8 cellular contexts compared by ENCODE assay signal in genomic region chr13:40770934-40771618, GRCh38. TPM values are rescaled to one million over a fixed set of nuclear protein-coding genes. Genes with fewer than 3 reads are reported as not detected.
DNase-seq lines count a peak whose midpoint lies in the region; ATAC-seq and TF ChIP-seq lines count a peak whose summit lies in the region.

Gene MRPS31, minus strand, starts transcription at chr13:40771190. Its CDS starts 54 bp downstream, at chr13:40771136.

- DNase-seq in ACHN (peak; percentile 94), NCI-H2227 (lab: John Stamatoyannopoulos, UW; ENCODE audit: unreplicated experiment) (peak; percentile 91), WERI-Rb-1 (peak; percentile 90), mammary epithelial cell (peak; percentile 90), iPS-NIHi11 (ENCODE audit: low spot score) (peak; percentile 95), smooth muscle cell (lab: John Stamatoyannopoulos, UW; ENCODE audit: unreplicated experiment) (peak; percentile 81)

- no peaks in the 10 kb centered on the region for H4K20me1 ChIP-seq in mammary epithelial cell (ENCODE audit: insufficient read depth, low read length)
- no peaks in the 10 kb centered on the region for H4K20me1 ChIP-seq in smooth muscle cell (ENCODE audit: low read depth)

- H3K36me3 ChIP-seq in WERI-Rb-1 (no peaks in the 10 kb centered on the region), mammary epithelial cell (ENCODE audit: insufficient read depth, low read length) (no peaks in the 10 kb centered on the region), smooth muscle cell (ENCODE audit: low read depth) (no peaks in the 10 kb centered on the region)

- in situ Hi-C loops in ACHN (cut with HindIII; ENCODE audit: low pct_ligation_motif_present, low pct_unique_long_range_greater_than_20kb, low sequenced_read_pairs): no loop called here
- in situ Hi-C loops in mammary epithelial cell (cut with MboI; ENCODE audit: low sequenced_read_pairs in 2 of 2): no loop called here

- H3K27ac ChIP-seq in WERI-Rb-1 (peak within 1 kb of the TSS; percentile 82), mammary epithelial cell (ENCODE audit: insufficient read depth, low read depth, low read length) (peak within 1 kb of the TSS; percentile 73), smooth muscle cell (ENCODE audit: low read depth) (peak within 1 kb of the TSS; percentile 81)

- dilution Hi-C loops in mammary epithelial cell (cut with HindIII; ENCODE audit: low sequenced_read_pairs): no loop called here

- H3K9me3 ChIP-seq in WERI-Rb-1 (ENCODE audit: severe bottlenecking): no peaks in the 10 kb centered on the region
- H3K9me3 ChIP-seq in mammary epithelial cell (replicated peaks; ENCODE audit: insufficient read depth, low read length): no peaks in the 10 kb centered on the region
- no peaks in the 10 kb centered on the region for H3K9me3 ChIP-seq in smooth muscle cell (replicated peaks; ENCODE audit: low read depth)

- H3K4me1 ChIP-seq in mammary epithelial cell (ENCODE audit: insufficient read depth, low read length) (peaks cover 7% of the 10 kb centered on the region), smooth muscle cell (ENCODE audit: low read depth) (peaks cover 9% of the 10 kb centered on the region)

- ATAC-seq in GM18873 (IDR thresholded peaks at IDR 0.05; ENCODE audit: low FRiP score, unreplicated experiment): peak; percentile 87
- peak; percentile 97 for ATAC-seq in HG03139 (IDR thresholded peaks at IDR 0.05; ENCODE audit: unreplicated experiment)

- H3K4me2 ChIP-seq in mammary epithelial cell (ENCODE audit: insufficient read depth, low read depth, low read length) (peak within 1 kb of the TSS; percentile 82), smooth muscle cell (peak within 1 kb of the TSS; percentile 99)

- no peaks in the 10 kb centered on the region for H3F3A ChIP-seq in smooth muscle cell (ENCODE audit: low read depth)

- H2AFZ ChIP-seq in mammary epithelial cell (ENCODE audit: low read depth, low read length) (peak within 1 kb of the TSS; percentile 97), smooth muscle cell (ENCODE audit: low read depth) (peak within 1 kb of the TSS; percentile 95)

- BruUV-seq in mammary epithelial cell (replicated peaks; lab: Mats Ljungman, UMichigan): no TSS peak

- intact Hi-C loops in mammary epithelial cell (cut with micrococcal nuclease): loop anchor here (5.0 to 10.0 kb wide), 2 partner anchors 291 to 1006 kb away; partner anchors contain the start of gene WBP4

- CTCF ChIA-PET in mammary epithelial cell (lab: Charles Lee; ENCODE audit: low non-redundant PET): no interaction called here

- 1% methylated on average over 37 of the region's 52 CpGs for WGBS in mammary epithelial cell (ENCODE audit: low coverage, missing lambda C conversion rate)
- WGBS in smooth muscle cell (ENCODE audit: low lambda C conversion rate): 1% methylated on average over 50 of the region's 52 CpGs

- no peak for TF ChIP-seq CTCF in WERI-Rb-1 (IDR thresholded peaks at IDR 0.05; ENCODE audit: low read depth, low read length)
- peak in 1 of 2 donors; percentile 2 for TF ChIP-seq CTCF in mammary epithelial cell (conservative IDR thresholded peaks at IDR 0.05 in 1 of 2, IDR thresholded peaks at IDR 0.05 in 1 of 2; ENCODE audit: extremely low read depth in 1 of 2, insufficient read depth in 1 of 2, low read depth in 1 of 2, low read length in 2 of 2)
- TF ChIP-seq CTCF in smooth muscle cell (IDR thresholded peaks at IDR 0.05; ENCODE audit: borderline replicate concordance, insufficient read depth, poor library complexity, severe bottlenecking): no peak

- H3K79me2 ChIP-seq in mammary epithelial cell (ENCODE audit: insufficient read depth, low read length): peaks cover 20% of the 10 kb centered on the region
- H3K79me2 ChIP-seq in smooth muscle cell (ENCODE audit: low read depth): peaks cover 20% of the 10 kb centered on the region

- peak within 1 kb of the TSS; percentile 89 for H3K4me3 ChIP-seq in WERI-Rb-1 (ENCODE audit: low read depth, low read length)
- H3K4me3 ChIP-seq in mammary epithelial cell (replicated peaks in 1 of 3; ENCODE audit: insufficient read depth in 1 of 3, low read depth in 2 of 3, low read length in 3 of 3): peak within 1 kb of the TSS; percentile 58 to 78 (median 74)
- peak within 1 kb of the TSS; percentile 94 for H3K4me3 ChIP-seq in smooth muscle cell

- H3K27me3 ChIP-seq in WERI-Rb-1 (ENCODE audit: insufficient read depth, low read depth, severe bottlenecking) (no peaks in the 10 kb centered on the region), mammary epithelial cell (ENCODE audit: insufficient read depth, low read length) (no peaks in the 10 kb centered on the region), smooth muscle cell (ENCODE audit: low read depth) (no peaks in the 10 kb centered on the region)

- H3K9ac ChIP-seq in mammary epithelial cell (ENCODE audit: insufficient read depth, low read length) (peak within 1 kb of the TSS; percentile 84), smooth muscle cell (ENCODE audit: low read depth) (peak within 1 kb of the TSS; percentile 89)

RNA-seq across cellular contexts. Expression of gene MRPS31, which starts in this region (rescaled TPM):
- total RNA-seq in mammary epithelial cell (10 to 100 TPM; 15.7 to 17.3 TPM), smooth muscle cell (25.2 and 34.9 TPM in 2 replicates)
- polyA plus RNA-seq in mammary epithelial cell (15.0 TPM), smooth muscle cell (18.8 and 23.9 TPM in 2 replicates)
- 4.1 TPM for polyA minus RNA-seq in mammary epithelial cell

Comparison
In these comparisons a context has a peak if more than half of its experiments do, and no peak if none do; other contexts are left out.
1. Peak in every context shown above with its lines: DNase-seq, ATAC-seq, H3K4me3 ChIP-seq and H3K27ac ChIP-seq.